17 cellular contexts compared by ENCODE assay signal in the genomic region with DNA sequence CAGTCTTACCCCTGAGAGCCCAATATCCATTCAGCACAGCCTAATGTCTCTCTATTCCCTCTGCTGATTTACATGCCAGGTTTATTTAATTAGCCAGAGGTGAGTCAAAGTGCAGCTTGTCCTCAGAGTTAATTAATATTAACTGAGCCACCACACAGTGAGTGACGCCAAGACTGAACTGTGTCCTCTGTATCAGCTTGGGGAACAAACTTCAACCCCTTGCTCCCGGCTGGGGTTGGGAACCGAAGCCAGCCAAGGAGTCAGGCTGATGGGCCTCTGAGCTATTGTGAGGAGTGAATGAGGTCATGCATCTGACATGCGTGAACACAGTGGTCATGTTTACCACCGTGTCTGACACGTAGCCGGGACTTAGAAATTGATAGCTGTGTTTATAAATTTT. TPM values are rescaled to one million over a fixed set of nuclear protein-coding genes. Genes with fewer than 3 reads are reported as not detected.
DNase-seq lines count a peak whose midpoint lies in the region; ATAC-seq, FAIRE-seq and TF ChIP-seq lines count a peak whose summit lies in the region.
"Had no signal": no experiment of that assay in that cellular context is flagged by ENCODE, and none has a peak within 500 bp of the region (broad histone marks: within the 10 kb centered on the region; RNA-seq: fewer than 3 reads in every experiment).

No MANE protein-coding gene starts in this region.

- POLR2A ChIA-PET in HepG2 (lab: Yijun Ruan, JAX), result interaction anchor here (2.0 kb wide), 1 partner anchor 35 kb away, joined by 4 read pairs; no protein-coding TSS in a partner anchor

- CTCF ChIA-PET in HepG2 (lab: Yijun Ruan, JAX; ENCODE audit: low intra/inter-chr PET ratio, low total read pairs), result interaction anchor here (4.7 kb wide), 1 partner anchor 69 kb away, joined by 37 read pairs; no protein-coding TSS in a partner anchor

- no peaks in the 10 kb centered on the region for H3K79me2 ChIP-seq in HepG2 (ENCODE audit: insufficient read depth, low read length)

- H3K27ac ChIP-seq in duodenal mucosa (ENCODE audit: low read depth, low read length), result peak overlapping the region; percentile 53
- no peak overlapping the region for H3K27ac ChIP-seq in HepG2 (ENCODE audit: extremely low read length, insufficient read depth, low read length)
- peak overlapping the region; percentile 36 to 90 for H3K27ac ChIP-seq in small intestine (ENCODE audit: low read depth in 1 of 2, low read length in 1 of 2)
- H3K27ac ChIP-seq: A549, C4-2B, HL-60 had no signal

- FAIRE-seq in HepG2 (lab: Jason Lieb, UNC) (peak; percentile 4), small intestine (lab: Jason Lieb, UNC) (no peak)
- FAIRE-seq: A549, GM12878, GM18507 had no signal

- H3K4me1 ChIP-seq in duodenal mucosa (ENCODE audit: control insufficient read depth in 1 of 2, insufficient read depth in 2 of 2, low read length in 2 of 2), result peaks cover 50 to 55% of the 10 kb centered on the region in 2 donors
- H3K4me1 ChIP-seq in HepG2 (ENCODE audit: insufficient read depth, low read length), result peaks cover 56% of the 10 kb centered on the region
- peaks cover 4 to 35% of the 10 kb centered on the region in 2 donors for H3K4me1 ChIP-seq in small intestine (ENCODE audit: control insufficient read depth in 2 of 2, insufficient read depth in 1 of 2, low read depth in 1 of 2, low read length in 1 of 2)
- H3K4me1 ChIP-seq: BE2C had no signal

- H3K4me3 Mint-ChIP-seq in activated T-helper 2 cell treated with anti-CD3 and anti-CD28 coated beads, Interferon-gamma antibody, Interleukin-2, Interleukin-4, amounts not matched to agents 10 μg/mL and 5 μg/mL and 100 μg/mL, durations not matched to agents 14 hours and 24 hours and 36 hours (ENCODE audit: low read depth), result no peak overlapping the region
- H3K4me3 Mint-ChIP-seq: CD4-positive, alpha-beta memory T cell; GM23338 had no signal

- intact Hi-C loops in activated T-helper 2 cell treated with anti-CD3 and anti-CD28 coated beads, Interferon-gamma antibody, Interleukin-2, Interleukin-4, amounts not matched to agents 10 μg/mL and 5 μg/mL and 100 μg/mL, durations not matched to agents 14 hours and 24 hours and 36 hours (cut with micrococcal nuclease), result no loop called here
- intact Hi-C loops in HepG2 (cut with micrococcal nuclease; ENCODE audit: unreplicated experiment), result loop anchor here (5.0 kb wide), 1 partner anchor 36 kb away; no protein-coding TSS in a partner anchor

- no peak overlapping the region for H2AFZ ChIP-seq in HepG2 (ENCODE audit: low read length)
- H2AFZ ChIP-seq: GM23338 had no signal

- no peaks in the 10 kb centered on the region for H3K9me3 Mint-ChIP-seq in activated T-helper 2 cell treated with anti-CD3 and anti-CD28 coated beads, Interferon-gamma antibody, Interleukin-2, Interleukin-4, amounts not matched to agents 10 μg/mL and 5 μg/mL and 100 μg/mL, durations not matched to agents 14 hours and 24 hours and 36 hours
- H3K9me3 Mint-ChIP-seq: CD4-positive, alpha-beta memory T cell; GM23338 had no signal

- H3K4me2 ChIP-seq in HepG2 (ENCODE audit: low read depth, low read length), result peak overlapping the region; percentile 26; the same call in 1 of the 2 replicates
- H3K4me2 ChIP-seq: A549, GM23338 had no signal

- 11% methylated on average over 7 of the region's 7 CpGs for WGBS in HepG2 (ENCODE audit: low lambda C conversion rate)
- 16 to 65% (median 31%) methylated on average over 7 of the region's 7 CpGs for WGBS in small intestine, 3 donors

- H3K27me3 ChIP-seq in duodenal mucosa (ENCODE audit: control insufficient read depth in 1 of 2, insufficient read depth in 2 of 2, low read length in 2 of 2) (peaks cover 0 to 5% of the 10 kb centered on the region in 2 donors), HepG2 (ENCODE audit: control insufficient read depth in 1 of 2, insufficient read depth in 2 of 2, low read length in 2 of 2) (0 out of 5 replicates have a peak, but pooled peaks cover 1 to 5% of the 10 kb centered on the region in 2 experiments), small intestine (ENCODE audit: control insufficient read depth in 2 of 2, insufficient read depth in 2 of 2, low read length in 2 of 2) (peaks cover 0 to 3% of the 10 kb centered on the region in 2 donors)
- H3K27me3 ChIP-seq: BE2C had no signal

- TF ChIP-seq POLR2A in HepG2 (IDR thresholded peaks at IDR 0.05; ENCODE audit: insufficient read depth in 1 of 2, low read depth in 2 of 2, low read length in 2 of 2), result no peak

- H3K9me3 ChIP-seq in duodenal mucosa (ENCODE audit: control insufficient read depth in 1 of 2, low read length in 2 of 2), result no peaks in the 10 kb centered on the region
- no peaks in the 10 kb centered on the region for H3K9me3 ChIP-seq in HepG2 (ENCODE audit: low read length)
- H3K9me3 ChIP-seq in small intestine (ENCODE audit: control insufficient read depth, low read depth), result no peaks in the 10 kb centered on the region
- H3K9me3 ChIP-seq: A549, BE2C had no signal

- peaks cover 18% of the 10 kb centered on the region for H4K20me1 ChIP-seq in HepG2 (ENCODE audit: insufficient read depth, low read length)

- no TSS peak for BruUV-seq in HepG2 (replicated peaks; lab: Mats Ljungman, UMichigan)

- peak; percentile 1 for DNase-seq in activated T-helper 2 cell treated with anti-CD3 and anti-CD28 coated beads, Interferon-gamma antibody, Interleukin-2, Interleukin-4, amounts not matched to agents 10 μg/mL and 5 μg/mL and 100 μg/mL, durations not matched to agents 14 hours and 24 hours and 36 hours (ENCODE audit: low spot score)
- no peak for DNase-seq in HepG2 (ENCODE audit: low spot score)
- DNase-seq in small intestine, result peak; percentile 97
- DNase-seq in UCSD-AML1 (lab: John Stamatoyannopoulos, UW; ENCODE audit: unreplicated experiment), result no peak
- DNase-seq in SW 1271 (lab: John Stamatoyannopoulos, UW), result no peak
- no peak for DNase-seq in ecto neural progenitor cell (ENCODE audit: low spot score)
- DNase-seq: BE2C; CD4-positive, alpha-beta memory T cell; DMS79; H7 had no signal

- TF ChIP-seq CTCF in HepG2 (CRISPR knock-in tag; IDR thresholded peaks at IDR 0.05), result no peak

- TF ChIP-seq RAD21 in HepG2 (CRISPR knock-in tag; IDR thresholded peaks at IDR 0.05), result no peak

- H3K4me1 Mint-ChIP-seq in activated T-helper 2 cell treated with anti-CD3 and anti-CD28 coated beads, Interferon-gamma antibody, Interleukin-2, Interleukin-4, amounts not matched to agents 10 μg/mL and 5 μg/mL and 100 μg/mL, durations not matched to agents 14 hours and 24 hours and 36 hours (ENCODE audit: low read depth), result peaks cover 4% of the 10 kb centered on the region

- in situ Hi-C loops in HepG2 (cut with HindIII; ENCODE audit: extremely low pct_ligation_motif_present, low pct_unique_long_range_greater_than_20kb), result no loop called here

- H3K27me3 Mint-ChIP-seq in activated T-helper 2 cell treated with anti-CD3 and anti-CD28 coated beads, Interferon-gamma antibody, Interleukin-2, Interleukin-4, amounts not matched to agents 10 μg/mL and 5 μg/mL and 100 μg/mL, durations not matched to agents 14 hours and 24 hours and 36 hours (ENCODE audit: low read depth), result peaks cover 34% of the 10 kb centered on the region

- H3K4me3 ChIP-seq in duodenal mucosa (ENCODE audit: low read depth in 1 of 2, low read length in 2 of 2) (no peak overlapping the region), HepG2 (replicated peaks in 1 of 3; ENCODE audit: insufficient read depth in 1 of 3, low read depth in 2 of 3, low read length in 3 of 3) (no peak overlapping the region), small intestine (ENCODE audit: low read depth in 1 of 2, low read length in 2 of 2) (no peak overlapping the region)
- H3K4me3 ChIP-seq: A549, GM12878, GM23338 had no signal

- H3K36me3 ChIP-seq in duodenal mucosa (ENCODE audit: control insufficient read depth in 1 of 2, insufficient read depth in 2 of 2, low read length in 2 of 2) (no peaks in the 10 kb centered on the region), HepG2 (replicated peaks in 1 of 2; ENCODE audit: control insufficient read depth in 1 of 2, insufficient read depth in 2 of 2, low read length in 2 of 2) (no peaks in the 10 kb centered on the region), small intestine (ENCODE audit: control insufficient read depth in 2 of 2, insufficient read depth in 2 of 2, low read length in 2 of 2) (no peaks in the 10 kb centered on the region)
- H3K36me3 ChIP-seq: BE2C had no signal

- H3K27ac Mint-ChIP-seq in activated T-helper 2 cell treated with anti-CD3 and anti-CD28 coated beads, Interferon-gamma antibody, Interleukin-2, Interleukin-4, amounts not matched to agents 10 μg/mL and 5 μg/mL and 100 μg/mL, durations not matched to agents 14 hours and 24 hours and 36 hours, result no peak overlapping the region
- H3K27ac Mint-ChIP-seq: GM23338 had no signal

- no peak for ATAC-seq in HepG2
- ATAC-seq: A549, GM12878, GM23338 had no signal

- H3K9ac ChIP-seq in duodenal mucosa (ENCODE audit: low read depth in 1 of 2, low read length in 2 of 2) (no peak overlapping the region), HepG2 (ENCODE audit: insufficient read depth, low read depth, low read length) (no peak overlapping the region)

- H3K36me3 Mint-ChIP-seq in activated T-helper 2 cell treated with anti-CD3 and anti-CD28 coated beads, Interferon-gamma antibody, Interleukin-2, Interleukin-4, amounts not matched to agents 10 μg/mL and 5 μg/mL and 100 μg/mL, durations not matched to agents 14 hours and 24 hours and 36 hours (ENCODE audit: low read depth), result no peaks in the 10 kb centered on the region

- TF ChIP-seq EP300 in HepG2 (IDR thresholded peaks at IDR 0.05; ENCODE audit: low read depth in 2 of 2, low read length in 2 of 2) (no peak), HepG2 (CRISPR knock-in tag; IDR thresholded peaks at IDR 0.05; ENCODE audit: borderline replicate concordance) (no peak)

RNA-seq across cellular contexts. Expression of gene IGIP, which starts 17.1 kb away (rescaled TPM):
- total RNA-seq in activated T-helper 2 cell treated with anti-CD3 and anti-CD28 coated beads, Interferon-gamma antibody, Interleukin-2, Interleukin-4, amounts not matched to agents 10 μg/mL and 5 μg/mL and 100 μg/mL, durations not matched to agents 14 hours and 24 hours and 36 hours, result 2.2 and 2.3 TPM in 2 replicates
- 2.1 and 2.4 TPM in 2 replicates for total RNA-seq in HepG2 (2016; rRNA removed; fragmentation: Illumina TruSeq; extraction: Trizol)
- total RNA-seq in HepG2 (2016; cell fraction: cytosol; rRNA removed; fragmentation: Illumina TruSeq; extraction: Trizol; ENCODE audit: low read depth), result 0.09 and 0.10 TPM in 2 replicates
- total RNA-seq in HepG2 (2016; cell fraction: insoluble cytoplasmic fraction; rRNA removed; fragmentation: Illumina TruSeq; extraction: Trizol), result 1.8 and 2.2 TPM in 2 replicates
- total RNA-seq in HepG2 (2016; cell fraction: membrane; rRNA removed; fragmentation: Illumina TruSeq; extraction: Trizol), result 0.34 and 0.59 TPM in 2 replicates
- 8.3 and 8.9 TPM in 2 replicates for total RNA-seq in HepG2 (2016; cell fraction: nucleus; rRNA removed; fragmentation: Illumina TruSeq; extraction: Trizol)
- polyA plus RNA-seq in HepG2 (2011; rRNA removed) (1.4 and 1.7 TPM in 2 replicates), small intestine (1 to 10 TPM; 4.6 to 8.3 (median 7.6) TPM)
- 0.51 and 0.97 TPM in 2 replicates for polyA plus RNA-seq in HepG2 (2011; cell fraction: cytosol; rRNA removed)
- 3.2 and 4.1 TPM in 2 replicates for polyA plus RNA-seq in HepG2 (2011; cell fraction: nucleus; rRNA removed)
- polyA plus RNA-seq in HepG2 (2012), result 3.6 TPM in 2 replicates
- 0.14 TPM in 1 of 2 replicates, not detected in the other for polyA plus RNA-seq in HepG2 (2016; cell fraction: cytosol; fragmentation: Illumina TruSeq; extraction: Trizol; ENCODE audit: low read depth)
- 1.4 and 1.5 TPM in 2 replicates for polyA plus RNA-seq in HepG2 (2016; cell fraction: insoluble cytoplasmic fraction; fragmentation: Illumina TruSeq; extraction: Trizol; ENCODE audit: low read depth)
- 0.10 and 0.17 TPM in 2 replicates for polyA plus RNA-seq in HepG2 (2016; cell fraction: membrane; fragmentation: Illumina TruSeq; extraction: Trizol; ENCODE audit: low read depth)
- 4.7 and 5.2 TPM in 2 replicates for polyA plus RNA-seq in HepG2 (2016; cell fraction: nucleus; fragmentation: Illumina TruSeq; extraction: Trizol; ENCODE audit: insufficient read depth, low read depth)
- 1.4 and 1.8 TPM in 2 replicates for polyA minus RNA-seq in HepG2 (2011; rRNA and poly(A)+ RNA removed; ENCODE audit: low replicate concordance)
- polyA minus RNA-seq in HepG2 (2011; cell fraction: cytosol; rRNA and poly(A)+ RNA removed), result 1.4 and 1.7 TPM in 2 replicates
- polyA minus RNA-seq in HepG2 (2011; cell fraction: nucleus; rRNA and poly(A)+ RNA removed), result 11.8 and 12.3 TPM in 2 replicates

RNA-seq across cellular contexts. Expression of gene PURA, which starts 28.9 kb away (rescaled TPM):
- total RNA-seq in activated T-helper 2 cell treated with anti-CD3 and anti-CD28 coated beads, Interferon-gamma antibody, Interleukin-2, Interleukin-4, amounts not matched to agents 10 μg/mL and 5 μg/mL and 100 μg/mL, durations not matched to agents 14 hours and 24 hours and 36 hours, result 10.8 and 11.0 TPM in 2 replicates
- total RNA-seq in HepG2 (2016; rRNA removed; fragmentation: Illumina TruSeq; extraction: Trizol), result 5.0 and 6.8 TPM in 2 replicates
- total RNA-seq in HepG2 (2016; cell fraction: cytosol; rRNA removed; fragmentation: Illumina TruSeq; extraction: Trizol; ENCODE audit: low read depth), result 0.30 and 0.97 TPM in 2 replicates
- total RNA-seq in HepG2 (2016; cell fraction: insoluble cytoplasmic fraction; rRNA removed; fragmentation: Illumina TruSeq; extraction: Trizol), result 4.7 and 5.6 TPM in 2 replicates
- 2.4 and 2.5 TPM in 2 replicates for total RNA-seq in HepG2 (2016; cell fraction: membrane; rRNA removed; fragmentation: Illumina TruSeq; extraction: Trizol)
- 12.4 and 12.9 TPM in 2 replicates for total RNA-seq in HepG2 (2016; cell fraction: nucleus; rRNA removed; fragmentation: Illumina TruSeq; extraction: Trizol)
- 1.9 and 2.0 TPM in 2 replicates for polyA plus RNA-seq in HepG2 (2011; rRNA removed)
- 1.0 and 1.4 TPM in 2 replicates for polyA plus RNA-seq in HepG2 (2011; cell fraction: cytosol; rRNA removed)
- polyA plus RNA-seq in HepG2 (2011; cell fraction: nucleus; rRNA removed), result 2.3 and 2.9 TPM in 2 replicates
- polyA plus RNA-seq in HepG2 (2012), result 4.9 and 5.4 TPM in 2 replicates
- polyA plus RNA-seq in HepG2 (2016; cell fraction: cytosol; fragmentation: Illumina TruSeq; extraction: Trizol; ENCODE audit: low read depth), result 0.85 and 1.1 TPM in 2 replicates
- polyA plus RNA-seq in HepG2 (2016; cell fraction: insoluble cytoplasmic fraction; fragmentation: Illumina TruSeq; extraction: Trizol; ENCODE audit: low read depth), result 5.5 and 6.1 TPM in 2 replicates
- polyA plus RNA-seq in HepG2 (2016; cell fraction: membrane; fragmentation: Illumina TruSeq; extraction: Trizol; ENCODE audit: low read depth), result 1.4 and 1.9 TPM in 2 replicates
- 6.2 and 7.4 TPM in 2 replicates for polyA plus RNA-seq in HepG2 (2016; cell fraction: nucleus; fragmentation: Illumina TruSeq; extraction: Trizol; ENCODE audit: insufficient read depth, low read depth)
- polyA minus RNA-seq in HepG2 (2011; rRNA and poly(A)+ RNA removed; ENCODE audit: low replicate concordance), result 2.9 and 3.8 TPM in 2 replicates
- 5.7 and 6.0 TPM in 2 replicates for polyA minus RNA-seq in HepG2 (2011; cell fraction: cytosol; rRNA and poly(A)+ RNA removed)
- 26.4 and 31.0 TPM in 2 replicates for polyA minus RNA-seq in HepG2 (2011; cell fraction: nucleus; rRNA and poly(A)+ RNA removed)
- 1 to 10 TPM; 4.8 to 9.6 (median 7.0) TPM for polyA plus RNA-seq in small intestine

RNA-seq across cellular contexts. Expression of gene CYSTM1, which starts 32.2 kb away (rescaled TPM):
- 9.2 and 11.3 TPM in 2 replicates for total RNA-seq in activated T-helper 2 cell treated with anti-CD3 and anti-CD28 coated beads, Interferon-gamma antibody, Interleukin-2, Interleukin-4, amounts not matched to agents 10 μg/mL and 5 μg/mL and 100 μg/mL, durations not matched to agents 14 hours and 24 hours and 36 hours
- 40.0 and 52.7 TPM in 2 replicates for total RNA-seq in HepG2 (2016; rRNA removed; fragmentation: Illumina TruSeq; extraction: Trizol)
- 16.3 and 21.9 TPM in 2 replicates for total RNA-seq in HepG2 (2016; cell fraction: cytosol; rRNA removed; fragmentation: Illumina TruSeq; extraction: Trizol; ENCODE audit: low read depth)
- 37.6 and 58.4 TPM in 2 replicates for total RNA-seq in HepG2 (2016; cell fraction: insoluble cytoplasmic fraction; rRNA removed; fragmentation: Illumina TruSeq; extraction: Trizol)
- total RNA-seq in HepG2 (2016; cell fraction: membrane; rRNA removed; fragmentation: Illumina TruSeq; extraction: Trizol), result 15.0 and 21.9 TPM in 2 replicates
- total RNA-seq in HepG2 (2016; cell fraction: nucleus; rRNA removed; fragmentation: Illumina TruSeq; extraction: Trizol), result 17.2 and 20.7 TPM in 2 replicates
- polyA plus RNA-seq in HepG2 (2011; rRNA removed), result 73.4 and 85.0 TPM in 2 replicates
- 80.7 and 95.8 TPM in 2 replicates for polyA plus RNA-seq in HepG2 (2011; cell fraction: cytosol; rRNA removed)
- polyA plus RNA-seq in HepG2 (2011; cell fraction: nucleus; rRNA removed), result 17.5 and 23.1 TPM in 2 replicates
- polyA plus RNA-seq in HepG2 (2012), result 32.8 and 35.3 TPM in 2 replicates
- 23.1 and 29.4 TPM in 2 replicates for polyA plus RNA-seq in HepG2 (2016; cell fraction: cytosol; fragmentation: Illumina TruSeq; extraction: Trizol; ENCODE audit: low read depth)
- 83.1 and 90.8 TPM in 2 replicates for polyA plus RNA-seq in HepG2 (2016; cell fraction: insoluble cytoplasmic fraction; fragmentation: Illumina TruSeq; extraction: Trizol; ENCODE audit: low read depth)
- polyA plus RNA-seq in HepG2 (2016; cell fraction: membrane; fragmentation: Illumina TruSeq; extraction: Trizol; ENCODE audit: low read depth), result 20.1 and 22.6 TPM in 2 replicates
- 32.0 and 35.2 TPM in 2 replicates for polyA plus RNA-seq in HepG2 (2016; cell fraction: nucleus; fragmentation: Illumina TruSeq; extraction: Trizol; ENCODE audit: insufficient read depth, low read depth)
- 67.0 and 122 TPM in 2 replicates for polyA minus RNA-seq in HepG2 (2011; rRNA and poly(A)+ RNA removed; ENCODE audit: low replicate concordance)
- 18.4 and 25.9 TPM in 2 replicates for polyA minus RNA-seq in HepG2 (2011; cell fraction: cytosol; rRNA and poly(A)+ RNA removed)
- polyA minus RNA-seq in HepG2 (2011; cell fraction: nucleus; rRNA and poly(A)+ RNA removed), result 12.2 and 14.5 TPM in 2 replicates
- 100 to 1,000 TPM; 273 to 884 (median 819) TPM for polyA plus RNA-seq in small intestine

Comparison
In these comparisons a context has a peak if more than half of its experiments do, and no peak if none do; other contexts are left out.
1. DNase-seq: peak in activated T-helper 2 cell treated with anti-CD3 and anti-CD28 coated beads, Interferon-gamma antibody, Interleukin-2, Interleukin-4, amounts not matched to agents 10 μg/mL and 5 μg/mL and 100 μg/mL, durations not matched to agents 14 hours and 24 hours and 36 hours (single experiment) and small intestine (single experiment); none in HepG2 (single experiment), UCSD-AML1 (single experiment), SW 1271 (0 of 2) and ecto neural progenitor cell (single experiment).